ENCODE assay signal across 8 cellular contexts in the genomic region with DNA sequence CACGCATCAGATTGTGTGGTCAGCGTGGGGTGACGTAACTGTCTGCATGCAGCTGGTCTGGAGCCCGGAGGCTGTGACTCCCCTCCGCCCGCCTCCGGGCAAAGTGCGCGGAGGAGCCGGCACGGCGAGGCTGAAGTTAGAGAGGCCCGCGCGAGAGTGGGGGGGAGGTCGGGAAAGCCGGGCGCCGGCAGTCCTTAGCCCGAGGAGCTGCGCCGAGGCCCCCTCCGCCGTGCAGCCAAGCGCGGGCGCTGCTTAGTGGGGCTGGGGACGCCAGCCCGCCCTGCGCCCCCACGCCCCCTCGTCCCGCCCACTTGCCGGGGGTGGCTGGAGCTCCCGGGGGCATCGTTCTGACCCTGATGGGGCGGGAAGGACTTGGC. TPM values are rescaled to one million over a fixed set of nuclear protein-coding genes. Genes with fewer than 3 reads are reported as not detected.
A peak's percentile ranks its signal among the peaks of the same experiment; 100 is the strongest.
DNase-seq lines count a peak whose midpoint lies in the region; ATAC-seq and TF ChIP-seq lines count a peak whose summit lies in the region.

No MANE protein-coding gene starts in this region.

- H3K4me3 Mint-ChIP-seq in activated naive CD8-positive, alpha-beta T cell treated with anti-CD3 and anti-CD28 coated beads for 36 hours: peak overlapping the region; percentile 91

- peak overlapping the region; percentile 72 for H2AFZ ChIP-seq in osteoblast (ENCODE audit: low read length)

- DNase-seq in RPMI8226 (peak; percentile 74), cardiac muscle cell (ENCODE audit: low read depth in 1 of 2, low spot score in 1 of 2) (peak; percentile 75 to 86), osteoblast (ENCODE audit: insufficient read length, low spot score, missing footprints) (peak; percentile 99), NCI-H446 (lab: John Stamatoyannopoulos, UW) (no peak)
- DNase-seq in activated naive CD8-positive, alpha-beta T cell treated with anti-CD3 and anti-CD28 coated beads for 36 hours: peak; percentile 70

- peaks cover 11% of the 10 kb centered on the region for H3K36me3 Mint-ChIP-seq in activated naive CD8-positive, alpha-beta T cell treated with anti-CD3 and anti-CD28 coated beads for 36 hours

- peak overlapping the region; percentile 91 for H3K9ac ChIP-seq in BLaER1

- H3K4me3 ChIP-seq in BLaER1: peak overlapping the region; percentile 95
- H3K4me3 ChIP-seq in cardiac muscle cell: peak overlapping the region; percentile 56
- peak overlapping the region; percentile 82 for H3K4me3 ChIP-seq in osteoblast (ENCODE audit: insufficient read depth, low read length)

- H4K20me1 ChIP-seq in BLaER1: peaks cover 49% of the 10 kb centered on the region
- H4K20me1 ChIP-seq in osteoblast (ENCODE audit: insufficient read depth, low read length): peaks cover 32% of the 10 kb centered on the region

- ATAC-seq in GM19324 (IDR thresholded peaks at IDR 0.05; ENCODE audit: low FRiP score, unreplicated experiment) (peak; percentile 32), HG03378 (IDR thresholded peaks at IDR 0.05; ENCODE audit: unreplicated experiment) (peak; percentile 37)

- TF ChIP-seq CTCF in cardiac muscle cell (IDR thresholded peaks at IDR 0.05; ENCODE audit: low read depth, low read length): no peak
- no peak for TF ChIP-seq CTCF in osteoblast (IDR thresholded peaks at IDR 0.05; ENCODE audit: extremely low read depth, low read depth, low read length)

- peaks cover 2% of the 10 kb centered on the region for H3K9me3 Mint-ChIP-seq in activated naive CD8-positive, alpha-beta T cell treated with anti-CD3 and anti-CD28 coated beads for 36 hours

- H3K9me3 ChIP-seq in BLaER1: no peaks in the 10 kb centered on the region
- H3K9me3 ChIP-seq in cardiac muscle cell (ENCODE audit: low read depth): no peaks in the 10 kb centered on the region
- no peaks in the 10 kb centered on the region for H3K9me3 ChIP-seq in osteoblast (ENCODE audit: low read depth, low read length)

- H3K79me2 ChIP-seq in osteoblast (ENCODE audit: insufficient read depth, low read length): peaks cover 28% of the 10 kb centered on the region

- peaks cover 24% of the 10 kb centered on the region for H3K36me3 ChIP-seq in BLaER1
- no peaks in the 10 kb centered on the region for H3K36me3 ChIP-seq in cardiac muscle cell
- no peaks in the 10 kb centered on the region for H3K36me3 ChIP-seq in osteoblast (ENCODE audit: insufficient read depth, low read length)

- peaks cover 54% of the 10 kb centered on the region for H3K4me1 Mint-ChIP-seq in activated naive CD8-positive, alpha-beta T cell treated with anti-CD3 and anti-CD28 coated beads for 36 hours

- no peaks in the 10 kb centered on the region for H3K27me3 Mint-ChIP-seq in activated naive CD8-positive, alpha-beta T cell treated with anti-CD3 and anti-CD28 coated beads for 36 hours

- H3K27ac Mint-ChIP-seq in activated naive CD8-positive, alpha-beta T cell treated with anti-CD3 and anti-CD28 coated beads for 36 hours: peak overlapping the region; percentile 94

- H3K27ac ChIP-seq in BLaER1 (peak overlapping the region; percentile 98), cardiac muscle cell (peak overlapping the region; percentile 63), osteoblast (ENCODE audit: low read depth, low read length) (peak overlapping the region; percentile 96)

- H3K27me3 ChIP-seq in BLaER1 (no peaks in the 10 kb centered on the region), cardiac muscle cell (no peaks in the 10 kb centered on the region), osteoblast (ENCODE audit: insufficient read depth, low read length) (no peaks in the 10 kb centered on the region)

- H3K4me2 ChIP-seq in BLaER1 (peak overlapping the region; percentile 98), osteoblast (ENCODE audit: insufficient read depth, low read length) (peak overlapping the region; percentile 94)

- H3K4me1 ChIP-seq in BLaER1 (peaks cover 88% of the 10 kb centered on the region), cardiac muscle cell (ENCODE audit: low read depth) (peaks cover 8% of the 10 kb centered on the region), osteoblast (ENCODE audit: insufficient read depth, low read length) (peaks cover 19% of the 10 kb centered on the region)

RNA-seq across cellular contexts. Expression of gene NINJ1, which starts 0.4 kb away (rescaled TPM):
- 10 to 100 TPM; 74.9 to 77.8 TPM for total RNA-seq in activated naive CD8-positive, alpha-beta T cell treated with anti-CD3 and anti-CD28 coated beads for 36 hours
- total RNA-seq in cardiac muscle cell (34.6 and 52.4 TPM in 2 replicates), osteoblast (33.6 and 34.7 TPM in 2 replicates)
- polyA plus RNA-seq in cardiac muscle cell: 49.2 and 51.7 TPM in 2 replicates

RNA-seq across cellular contexts. Expression of gene CARD19, which starts 37.6 kb away (rescaled TPM):
- total RNA-seq in activated naive CD8-positive, alpha-beta T cell treated with anti-CD3 and anti-CD28 coated beads for 36 hours: 10 to 100 TPM; 36.5 to 38.6 TPM
- total RNA-seq in cardiac muscle cell: 46.3 and 47.3 TPM in 2 replicates
- 37.5 and 66.8 TPM in 2 replicates for polyA plus RNA-seq in cardiac muscle cell
- 38.4 and 38.6 TPM in 2 replicates for total RNA-seq in osteoblast

RNA-seq across cellular contexts. Expression of gene WNK2, which starts 50.3 kb away (rescaled TPM):
- under 1 TPM; 0.88 to 0.89 TPM for total RNA-seq in activated naive CD8-positive, alpha-beta T cell treated with anti-CD3 and anti-CD28 coated beads for 36 hours
- 31.6 and 92.2 TPM in 2 replicates for total RNA-seq in cardiac muscle cell
- 34.5 and 88.3 TPM in 2 replicates for polyA plus RNA-seq in cardiac muscle cell
- total RNA-seq in osteoblast: not detected in 2 replicates

Comparison
In these comparisons a context has a peak if more than half of its experiments do, and no peak if none do; other contexts are left out.
1. DNase-seq: peak in RPMI8226 (single experiment), activated naive CD8-positive, alpha-beta T cell treated with anti-CD3 and anti-CD28 coated beads for 36 hours (single experiment), cardiac muscle cell (2 of 2) and osteoblast (single experiment); none in NCI-H446 (0 of 2).
2. RNA of gene WNK2, which starts 50.3 kb away (total RNA-seq): 31.6 to 92.2 TPM in cardiac muscle cell; 0.88 to 0.89 TPM in activated naive CD8-positive, alpha-beta T cell treated with anti-CD3 and anti-CD28 coated beads for 36 hours and not detected in osteoblast; every median in the first group is over 10 times any median in the second.
3. Peak in every context shown above with its lines, with median percentiles within 50 percentile points of each other: H3K27ac ChIP-seq and H3K4me3 ChIP-seq.